1 cellular context compared by ENCODE assay signal in the genomic region with DNA sequence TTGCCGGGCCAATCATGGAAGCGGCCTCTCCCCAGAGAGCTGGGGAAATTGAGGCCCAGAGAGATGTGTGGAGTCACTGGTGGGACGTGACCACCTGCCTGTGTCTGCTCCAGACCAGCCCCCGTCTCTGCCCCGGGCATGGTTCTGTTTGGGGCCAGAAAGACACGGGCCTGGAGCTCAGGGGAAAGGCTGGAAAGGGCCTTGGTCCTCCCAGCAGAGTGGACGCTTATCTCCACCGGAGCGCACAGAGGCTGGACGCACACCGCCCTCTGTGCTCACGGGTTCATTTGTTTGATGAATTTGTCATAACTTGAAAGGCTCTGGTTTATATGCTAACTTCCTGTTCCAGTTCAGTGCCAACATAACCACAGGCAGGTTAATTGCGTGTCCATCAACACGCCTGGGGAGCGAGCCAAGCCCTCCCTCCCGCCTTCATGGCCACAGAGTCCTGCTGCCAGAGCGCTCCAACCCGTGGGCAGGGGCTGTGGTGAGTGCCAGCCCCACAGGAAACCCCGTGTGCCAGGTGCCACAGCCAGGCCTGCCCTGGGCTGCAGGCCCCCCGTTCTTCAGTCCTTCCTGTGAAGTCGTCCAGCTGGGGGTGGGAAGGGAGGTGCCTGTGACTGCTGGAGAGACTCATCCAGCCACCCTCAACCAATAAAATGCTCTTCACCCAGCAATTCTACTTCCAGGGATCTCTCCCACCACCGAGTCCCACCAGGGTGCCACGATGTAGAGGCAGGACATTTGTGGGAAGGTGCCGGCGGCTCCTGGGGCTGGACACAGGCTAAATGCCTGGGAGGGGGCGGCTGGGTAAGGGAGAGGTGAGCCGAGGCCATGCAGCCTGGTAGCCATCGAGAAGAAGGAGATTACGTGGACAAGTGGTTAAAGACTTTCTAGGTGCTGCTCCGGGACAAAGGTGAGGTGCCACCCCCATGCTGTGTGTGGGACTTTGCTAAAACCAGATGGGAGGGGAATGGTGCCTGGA.
TF ChIP-seq lines count a peak whose summit lies in the region.

No MANE protein-coding gene starts in this region.

TF ChIP-seq in K562, 482 proteins besides CTCF, POLR2A, EP300 and RAD21 (continued from another document and continues in another):
- TF ChIP-seq, protein P1, sequence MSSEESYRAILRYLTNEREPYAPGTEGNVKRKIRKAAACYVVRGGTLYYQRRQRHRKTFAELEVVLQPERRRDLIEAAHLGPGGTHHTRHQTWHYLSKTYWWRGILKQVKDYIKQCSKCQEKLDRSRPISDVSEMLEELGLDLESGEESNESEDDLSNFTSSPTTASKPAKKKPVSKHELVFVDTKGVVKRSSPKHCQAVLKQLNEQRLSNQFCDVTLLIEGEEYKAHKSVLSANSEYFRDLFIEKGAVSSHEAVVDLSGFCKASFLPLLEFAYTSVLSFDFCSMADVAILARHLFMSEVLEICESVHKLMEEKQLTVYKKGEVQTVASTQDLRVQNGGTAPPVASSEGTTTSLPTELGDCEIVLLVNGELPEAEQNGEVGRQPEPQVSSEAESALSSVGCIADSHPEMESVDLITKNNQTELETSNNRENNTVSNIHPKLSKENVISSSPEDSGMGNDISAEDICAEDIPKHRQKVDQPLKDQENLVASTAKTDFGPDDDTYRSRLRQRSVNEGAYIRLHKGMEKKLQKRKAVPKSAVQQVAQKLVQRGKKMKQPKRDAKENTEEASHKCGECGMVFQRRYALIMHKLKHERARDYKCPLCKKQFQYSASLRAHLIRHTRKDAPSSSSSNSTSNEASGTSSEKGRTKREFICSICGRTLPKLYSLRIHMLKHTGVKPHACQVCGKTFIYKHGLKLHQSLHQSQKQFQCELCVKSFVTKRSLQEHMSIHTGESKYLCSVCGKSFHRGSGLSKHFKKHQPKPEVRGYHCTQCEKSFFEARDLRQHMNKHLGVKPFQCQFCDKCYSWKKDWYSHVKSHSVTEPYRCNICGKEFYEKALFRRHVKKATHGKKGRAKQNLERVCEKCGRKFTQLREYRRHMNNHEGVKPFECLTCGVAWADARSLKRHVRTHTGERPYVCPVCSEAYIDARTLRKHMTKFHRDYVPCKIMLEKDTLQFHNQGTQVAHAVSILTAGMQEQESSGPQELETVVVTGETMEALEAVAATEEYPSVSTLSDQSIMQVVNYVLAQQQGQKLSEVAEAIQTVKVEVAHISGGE (CRISPR knock-in tag; IDR thresholded peaks at IDR 0.05), result no peak
- TF ChIP-seq, protein P2, sequence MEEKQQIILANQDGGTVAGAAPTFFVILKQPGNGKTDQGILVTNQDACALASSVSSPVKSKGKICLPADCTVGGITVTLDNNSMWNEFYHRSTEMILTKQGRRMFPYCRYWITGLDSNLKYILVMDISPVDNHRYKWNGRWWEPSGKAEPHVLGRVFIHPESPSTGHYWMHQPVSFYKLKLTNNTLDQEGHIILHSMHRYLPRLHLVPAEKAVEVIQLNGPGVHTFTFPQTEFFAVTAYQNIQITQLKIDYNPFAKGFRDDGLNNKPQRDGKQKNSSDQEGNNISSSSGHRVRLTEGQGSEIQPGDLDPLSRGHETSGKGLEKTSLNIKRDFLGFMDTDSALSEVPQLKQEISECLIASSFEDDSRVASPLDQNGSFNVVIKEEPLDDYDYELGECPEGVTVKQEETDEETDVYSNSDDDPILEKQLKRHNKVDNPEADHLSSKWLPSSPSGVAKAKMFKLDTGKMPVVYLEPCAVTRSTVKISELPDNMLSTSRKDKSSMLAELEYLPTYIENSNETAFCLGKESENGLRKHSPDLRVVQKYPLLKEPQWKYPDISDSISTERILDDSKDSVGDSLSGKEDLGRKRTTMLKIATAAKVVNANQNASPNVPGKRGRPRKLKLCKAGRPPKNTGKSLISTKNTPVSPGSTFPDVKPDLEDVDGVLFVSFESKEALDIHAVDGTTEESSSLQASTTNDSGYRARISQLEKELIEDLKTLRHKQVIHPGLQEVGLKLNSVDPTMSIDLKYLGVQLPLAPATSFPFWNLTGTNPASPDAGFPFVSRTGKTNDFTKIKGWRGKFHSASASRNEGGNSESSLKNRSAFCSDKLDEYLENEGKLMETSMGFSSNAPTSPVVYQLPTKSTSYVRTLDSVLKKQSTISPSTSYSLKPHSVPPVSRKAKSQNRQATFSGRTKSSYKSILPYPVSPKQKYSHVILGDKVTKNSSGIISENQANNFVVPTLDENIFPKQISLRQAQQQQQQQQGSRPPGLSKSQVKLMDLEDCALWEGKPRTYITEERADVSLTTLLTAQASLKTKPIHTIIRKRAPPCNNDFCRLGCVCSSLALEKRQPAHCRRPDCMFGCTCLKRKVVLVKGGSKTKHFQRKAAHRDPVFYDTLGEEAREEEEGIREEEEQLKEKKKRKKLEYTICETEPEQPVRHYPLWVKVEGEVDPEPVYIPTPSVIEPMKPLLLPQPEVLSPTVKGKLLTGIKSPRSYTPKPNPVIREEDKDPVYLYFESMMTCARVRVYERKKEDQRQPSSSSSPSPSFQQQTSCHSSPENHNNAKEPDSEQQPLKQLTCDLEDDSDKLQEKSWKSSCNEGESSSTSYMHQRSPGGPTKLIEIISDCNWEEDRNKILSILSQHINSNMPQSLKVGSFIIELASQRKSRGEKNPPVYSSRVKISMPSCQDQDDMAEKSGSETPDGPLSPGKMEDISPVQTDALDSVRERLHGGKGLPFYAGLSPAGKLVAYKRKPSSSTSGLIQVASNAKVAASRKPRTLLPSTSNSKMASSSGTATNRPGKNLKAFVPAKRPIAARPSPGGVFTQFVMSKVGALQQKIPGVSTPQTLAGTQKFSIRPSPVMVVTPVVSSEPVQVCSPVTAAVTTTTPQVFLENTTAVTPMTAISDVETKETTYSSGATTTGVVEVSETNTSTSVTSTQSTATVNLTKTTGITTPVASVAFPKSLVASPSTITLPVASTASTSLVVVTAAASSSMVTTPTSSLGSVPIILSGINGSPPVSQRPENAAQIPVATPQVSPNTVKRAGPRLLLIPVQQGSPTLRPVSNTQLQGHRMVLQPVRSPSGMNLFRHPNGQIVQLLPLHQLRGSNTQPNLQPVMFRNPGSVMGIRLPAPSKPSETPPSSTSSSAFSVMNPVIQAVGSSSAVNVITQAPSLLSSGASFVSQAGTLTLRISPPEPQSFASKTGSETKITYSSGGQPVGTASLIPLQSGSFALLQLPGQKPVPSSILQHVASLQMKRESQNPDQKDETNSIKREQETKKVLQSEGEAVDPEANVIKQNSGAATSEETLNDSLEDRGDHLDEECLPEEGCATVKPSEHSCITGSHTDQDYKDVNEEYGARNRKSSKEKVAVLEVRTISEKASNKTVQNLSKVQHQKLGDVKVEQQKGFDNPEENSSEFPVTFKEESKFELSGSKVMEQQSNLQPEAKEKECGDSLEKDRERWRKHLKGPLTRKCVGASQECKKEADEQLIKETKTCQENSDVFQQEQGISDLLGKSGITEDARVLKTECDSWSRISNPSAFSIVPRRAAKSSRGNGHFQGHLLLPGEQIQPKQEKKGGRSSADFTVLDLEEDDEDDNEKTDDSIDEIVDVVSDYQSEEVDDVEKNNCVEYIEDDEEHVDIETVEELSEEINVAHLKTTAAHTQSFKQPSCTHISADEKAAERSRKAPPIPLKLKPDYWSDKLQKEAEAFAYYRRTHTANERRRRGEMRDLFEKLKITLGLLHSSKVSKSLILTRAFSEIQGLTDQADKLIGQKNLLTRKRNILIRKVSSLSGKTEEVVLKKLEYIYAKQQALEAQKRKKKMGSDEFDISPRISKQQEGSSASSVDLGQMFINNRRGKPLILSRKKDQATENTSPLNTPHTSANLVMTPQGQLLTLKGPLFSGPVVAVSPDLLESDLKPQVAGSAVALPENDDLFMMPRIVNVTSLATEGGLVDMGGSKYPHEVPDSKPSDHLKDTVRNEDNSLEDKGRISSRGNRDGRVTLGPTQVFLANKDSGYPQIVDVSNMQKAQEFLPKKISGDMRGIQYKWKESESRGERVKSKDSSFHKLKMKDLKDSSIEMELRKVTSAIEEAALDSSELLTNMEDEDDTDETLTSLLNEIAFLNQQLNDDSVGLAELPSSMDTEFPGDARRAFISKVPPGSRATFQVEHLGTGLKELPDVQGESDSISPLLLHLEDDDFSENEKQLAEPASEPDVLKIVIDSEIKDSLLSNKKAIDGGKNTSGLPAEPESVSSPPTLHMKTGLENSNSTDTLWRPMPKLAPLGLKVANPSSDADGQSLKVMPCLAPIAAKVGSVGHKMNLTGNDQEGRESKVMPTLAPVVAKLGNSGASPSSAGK (IDR thresholded peaks at IDR 0.05), result no peak
- TF ChIP-seq, protein P3, sequence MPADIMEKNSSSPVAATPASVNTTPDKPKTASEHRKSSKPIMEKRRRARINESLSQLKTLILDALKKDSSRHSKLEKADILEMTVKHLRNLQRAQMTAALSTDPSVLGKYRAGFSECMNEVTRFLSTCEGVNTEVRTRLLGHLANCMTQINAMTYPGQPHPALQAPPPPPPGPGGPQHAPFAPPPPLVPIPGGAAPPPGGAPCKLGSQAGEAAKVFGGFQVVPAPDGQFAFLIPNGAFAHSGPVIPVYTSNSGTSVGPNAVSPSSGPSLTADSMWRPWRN (IDR thresholded peaks at IDR 0.05; ENCODE audit: low read depth), result peak; percentile 22; the same call in 1 of the 2 replicates
- no peak for TF ChIP-seq TSC22D4 (tag; IDR thresholded peaks at IDR 0.05)
- no peak for TF ChIP-seq NR2F6 (CRISPR knock-in tag; IDR thresholded peaks at IDR 0.05)
- TF ChIP-seq TFAP4 (CRISPR knock-in tag; IDR thresholded peaks at IDR 0.05; ENCODE audit: borderline replicate concordance), result peak; percentile 43; the same call in 1 of the 2 replicates
- no peak for TF ChIP-seq YY1 (IDR thresholded peaks at IDR 0.05; ENCODE audit: borderline replicate concordance in 1 of 3, control insufficient read depth in 1 of 3, extremely low read depth in 1 of 3, insufficient read depth in 3 of 3, insufficient read length in 1 of 3, insufficient replicate concordance in 2 of 3, low read depth in 1 of 3, low read length in 2 of 3)
- no peak for TF ChIP-seq SP2 (IDR thresholded peaks at IDR 0.05; ENCODE audit: extremely low read depth, low read depth, low read length, poor library complexity, severe bottlenecking)
- TF ChIP-seq HNRNPK (IDR thresholded peaks at IDR 0.05; ENCODE audit: low read depth, low read length, poor library complexity, severe bottlenecking), result no peak
- TF ChIP-seq USF2 (CRISPR knock-in tag; IDR thresholded peaks at IDR 0.05), result no peak
- no peak for TF ChIP-seq GATA2 (CRISPR knock-in tag; IDR thresholded peaks at IDR 0.05)
- peak in 1 of 2 experiments; percentile 40; a peak in 1 of 4 replicates for TF ChIP-seq SRF (CRISPR knock-in tag; IDR thresholded peaks at IDR 0.05)
- no peak for TF ChIP-seq RFX7 (CRISPR knock-in tag; IDR thresholded peaks at IDR 0.05)
- TF ChIP-seq SMARCA4 (IDR thresholded peaks at IDR 0.05), result peak; percentile 9; the same call in 1 of the 2 replicates
- no peak for TF ChIP-seq ZC3H8 (IDR thresholded peaks at IDR 0.05)
- TF ChIP-seq ZSCAN32 (CRISPR knock-in tag; IDR thresholded peaks at IDR 0.05), result no peak
- TF ChIP-seq CHAMP1 (IDR thresholded peaks at IDR 0.05), result no peak
- no peak for TF ChIP-seq ELF4 (CRISPR knock-in tag; IDR thresholded peaks at IDR 0.05)
- no peak for TF ChIP-seq MXD1 (CRISPR knock-in tag; IDR thresholded peaks at IDR 0.05; ENCODE audit: borderline replicate concordance, poor library complexity, severe bottlenecking)
- TF ChIP-seq KAT8 (IDR thresholded peaks at IDR 0.05; ENCODE audit: low read depth), result no peak
